Comparison of ENCODE assay signal across 9 cellular contexts in genomic region chr3:2921903-2922302, GRCh38.
DNase-seq lines count a peak whose midpoint lies in the region; ATAC-seq and TF ChIP-seq lines count a peak whose summit lies in the region.
"Had no signal": no experiment of that assay in that cellular context is flagged by ENCODE, and none has a peak within 500 bp of the region (broad histone marks: within the 10 kb centered on the region; RNA-seq: fewer than 3 reads in every experiment).

No MANE protein-coding gene starts in this region.

- no peaks in the 10 kb centered on the region for H3K4me1 Mint-ChIP-seq in activated naive CD4-positive, alpha-beta T cell treated with anti-CD3 and anti-CD28 coated beads, Interleukin-2, amount 10 ng/mL, durations not matched to agents 7 days and 5 days

- peak; percentile 72 for ATAC-seq in GM21381 (IDR thresholded peaks at IDR 0.05; ENCODE audit: unreplicated experiment)

- no peak overlapping the region for H3K4me3 Mint-ChIP-seq in activated naive CD4-positive, alpha-beta T cell treated with anti-CD3 and anti-CD28 coated beads, Interleukin-2, amount 10 ng/mL, durations not matched to agents 7 days and 5 days
- H3K4me3 Mint-ChIP-seq: IgD-negative memory B cell had no signal

- H3K27me3 Mint-ChIP-seq in activated naive CD4-positive, alpha-beta T cell treated with anti-CD3 and anti-CD28 coated beads, Interleukin-2, amount 10 ng/mL, durations not matched to agents 7 days and 5 days: peaks cover 4% of the 10 kb centered on the region

- H3K27ac Mint-ChIP-seq in activated naive CD4-positive, alpha-beta T cell treated with anti-CD3 and anti-CD28 coated beads, Interleukin-2, amount 10 ng/mL, durations not matched to agents 7 days and 5 days: no peak overlapping the region
- H3K27ac Mint-ChIP-seq: IgD-negative memory B cell had no signal

- DNase-seq in GM10266 (ENCODE audit: extremely low spot score) (peak; percentile 43), HT1080 (ENCODE audit: low read depth) (peak; percentile 20), SK-N-DZ (ENCODE audit: low spot score) (peak; percentile 35), kidney glomerular epithelial cell (lab: John Stamatoyannopoulos, UW) (peak; percentile 61)
- DNase-seq in activated effector memory CD4-positive, alpha-beta T cell treated with anti-CD3 and anti-CD28 coated beads, Interleukin-2, amount 50 U/mL, for 16 hours: no peak
- no peak for DNase-seq in activated CD4-positive, alpha-beta T cell treated with anti-CD3 and anti-CD28 coated beads for 4 hours
- DNase-seq in activated naive CD4-positive, alpha-beta T cell treated with anti-CD3 and anti-CD28 coated beads, Interleukin-2, amount 10 ng/mL, durations not matched to agents 7 days and 5 days: no peak

- peaks cover 4% of the 10 kb centered on the region for H3K9me3 Mint-ChIP-seq in activated naive CD4-positive, alpha-beta T cell treated with anti-CD3 and anti-CD28 coated beads, Interleukin-2, amount 10 ng/mL, durations not matched to agents 7 days and 5 days

- no peaks in the 10 kb centered on the region for H3K36me3 Mint-ChIP-seq in activated naive CD4-positive, alpha-beta T cell treated with anti-CD3 and anti-CD28 coated beads, Interleukin-2, amount 10 ng/mL, durations not matched to agents 7 days and 5 days
- H3K36me3 Mint-ChIP-seq: IgD-negative memory B cell had no signal

- TF ChIP-seq CTCF in GM10266 (IDR thresholded peaks at IDR 0.05; ENCODE audit: control insufficient read depth, insufficient read depth, low read depth, missing control alignments): peak; percentile 38

- CTCF ChIA-PET in activated naive CD4-positive, alpha-beta T cell treated with anti-CD3 and anti-CD28 coated beads, Interleukin-2, amount 10 ng/mL, durations not matched to agents 7 days and 5 days (lab: Charles Lee): interaction anchor here (1.2 kb wide), 2 partner anchors 26 to 155 kb away, joined by 3 read pairs; no protein-coding TSS in a partner anchor

Comparison
In these comparisons a context has a peak if more than half of its experiments do, and no peak if none do; other contexts are left out.
1. DNase-seq: peak in GM10266 (single experiment), HT1080 (single experiment), SK-N-DZ (single experiment) and kidney glomerular epithelial cell (single experiment); none in activated effector memory CD4-positive, alpha-beta T cell treated with anti-CD3 and anti-CD28 coated beads, Interleukin-2, amount 50 U/mL, for 16 hours (single experiment), activated CD4-positive, alpha-beta T cell treated with anti-CD3 and anti-CD28 coated beads for 4 hours (0 of 2) and activated naive CD4-positive, alpha-beta T cell treated with anti-CD3 and anti-CD28 coated beads, Interleukin-2, amount 10 ng/mL, durations not matched to agents 7 days and 5 days (single experiment).